ENCODE assay signal across 19 cellular contexts in genomic region chr16:67526149-67526732, GRCh38. TPM values are rescaled to one million over a fixed set of nuclear protein-coding genes. Genes with fewer than 3 reads are reported as not detected.
DNase-seq lines count a peak whose midpoint lies in the region; TF ChIP-seq lines count a peak whose summit lies in the region.
"Had no signal": no experiment of that assay in that cellular context is flagged by ENCODE, and none has a peak within 500 bp of the region (broad histone marks: within the 10 kb centered on the region; RNA-seq: fewer than 3 reads in every experiment).

No MANE protein-coding gene starts in this region.

- POLR2A ChIA-PET in CD4-positive, alpha-beta memory T cell (lab: Charles Lee; ENCODE audit: partially characterized antibody), result interaction anchor here (0.9 to 1.0 kb wide), 3 partner anchors 10 to 11 kb away, joined by 3 to 5 read pairs (median 5); no protein-coding TSS in a partner anchor

- peaks cover 4% of the 10 kb centered on the region; the same call in 1 of the 2 replicates for H3F3A ChIP-seq in MM.1S (ENCODE audit: insufficient read depth, low read length)

- peaks cover 32% of the 10 kb centered on the region for H3K4me1 ChIP-seq in CD4-positive, alpha-beta memory T cell (ENCODE audit: insufficient read depth, low read length)
- peaks cover 13% of the 10 kb centered on the region for H3K4me1 ChIP-seq in MM.1S (ENCODE audit: low read length)

- no peaks in the 10 kb centered on the region for H3K36me3 Mint-ChIP-seq in CD4-positive, alpha-beta memory T cell
- H3K36me3 Mint-ChIP-seq in nephron (ENCODE audit: low read depth), result no peaks in the 10 kb centered on the region
- H3K36me3 Mint-ChIP-seq: activated naive CD8-positive, alpha-beta T cell had no signal

- no peak for DNase-seq in CD4-positive, alpha-beta memory T cell
- DNase-seq in M059J (ENCODE audit: low read depth) (peak; percentile 85), choroid plexus epithelial cell (ENCODE audit: low read depth) (peak; percentile 48), caudate nucleus (lab: John Stamatoyannopoulos, UW) (no peak), lower leg skin (ENCODE audit: low spot score in 2 of 2) (no peak), MM.1S (no peak), RPMI8226 (no peak)
- DNase-seq: activated CD4-positive, CD25-positive, alpha-beta regulatory T cell; activated CD8-positive, alpha-beta memory T cell treated with anti-CD3 and anti-CD28 coated beads, Interleukin-2, amount 50 U/mL, for 4 hours; AML-193; colonic mucosa; left ventricle myocardium inferior; NCI-H187 treated with DMSO at 0.1 percent for 48 hours; NCI-H524 had no signal

- no peak overlapping the region for H3K27ac ChIP-seq in CD4-positive, alpha-beta memory T cell (ENCODE audit: low read depth, low read length)
- H3K27ac ChIP-seq in caudate nucleus (ENCODE audit: low read depth, low read length) (no peak overlapping the region), MM.1S (ENCODE audit: low read length) (no peak overlapping the region)
- H3K27ac ChIP-seq: colonic mucosa, left ventricle myocardium inferior had no signal

- H3K27ac Mint-ChIP-seq in CD4-positive, alpha-beta memory T cell, result peak overlapping the region in 4 of 7 donors; percentile 46 to 77 (median 58)
- H3K27ac Mint-ChIP-seq in nephron, result peak overlapping the region; percentile 45 to 70 (median 57)
- H3K27ac Mint-ChIP-seq: activated naive CD8-positive, alpha-beta T cell had no signal

- peaks cover 6% of the 10 kb centered on the region for H3K27me3 ChIP-seq in CD4-positive, alpha-beta memory T cell (ENCODE audit: insufficient read depth, low read length)
- no peaks in the 10 kb centered on the region for H3K27me3 ChIP-seq in MM.1S (replicated peaks; ENCODE audit: insufficient read depth, low read length)

- no peaks in the 10 kb centered on the region for H3K9me2 ChIP-seq in MM.1S (replicated peaks; ENCODE audit: insufficient read depth, low read length)

- H3K4me2 ChIP-seq in MM.1S (ENCODE audit: low read depth, low read length), result no peak overlapping the region

- H3K4me3 ChIP-seq in CD4-positive, alpha-beta memory T cell (ENCODE audit: low read length in 2 of 2), result no peak overlapping the region
- H3K4me3 ChIP-seq in choroid plexus epithelial cell (ENCODE audit: low read depth, low read length) (no peak overlapping the region), lower leg skin (ENCODE audit: low read depth, poor library complexity, severe bottlenecking) (no peak overlapping the region), MM.1S (ENCODE audit: low read length) (no peak overlapping the region)
- H3K4me3 ChIP-seq: colonic mucosa, GM12878, left ventricle myocardium inferior had no signal

- peaks cover 4 to 11% of the 10 kb centered on the region in 2 donors for H3K27me3 Mint-ChIP-seq in CD4-positive, alpha-beta memory T cell
- peaks cover 13% of the 10 kb centered on the region for H3K27me3 Mint-ChIP-seq in nephron (ENCODE audit: low read depth)

- no peaks in the 10 kb centered on the region for H4K20me1 ChIP-seq in MM.1S (ENCODE audit: insufficient read depth, low read length)

- WGBS in lower leg skin, 2 donors, result 74 to 81% methylated on average over 3 of the region's 3 CpGs

- intact Hi-C loops in CD4-positive, alpha-beta memory T cell (cut with micrococcal nuclease), result no loop called here
- intact Hi-C loops in lower leg skin (cut with DNase I; ENCODE audit: low total_unique reads), result no loop called here

- H3K4me1 Mint-ChIP-seq in CD4-positive, alpha-beta memory T cell, result peaks cover 10 to 37% (median 22%) of the 10 kb centered on the region in 4 donors
- H3K4me1 Mint-ChIP-seq in nephron, result peaks cover 13% of the 10 kb centered on the region

- H3K79me2 ChIP-seq in MM.1S (ENCODE audit: low read length), result peaks cover 21% of the 10 kb centered on the region

- CTCF ChIA-PET in CD4-positive, alpha-beta memory T cell (lab: Charles Lee; ENCODE audit: partially characterized antibody), result interaction anchor here (1.0 to 18.1 kb wide), 5 partner anchors 21 to 289 kb away, joined by 3 to 712 read pairs (median 4); partner anchors contain the start of genes AGRP, ATP6V0D1 and CARMIL2

- TF ChIP-seq CTCF in choroid plexus epithelial cell (conservative IDR thresholded peaks at IDR 0.05; ENCODE audit: low read depth, low read length) (no peak), nephron (IDR thresholded peaks at IDR 0.05; ENCODE audit: unreplicated experiment in 3 of 3) (no peak), lower leg skin (IDR thresholded peaks at IDR 0.05) (no peak), MM.1S (IDR thresholded peaks at IDR 0.05; ENCODE audit: low read length) (no peak)

- H3K9ac ChIP-seq in MM.1S (ENCODE audit: low read length), result no peak overlapping the region

- H2AFZ ChIP-seq in MM.1S (ENCODE audit: low read length), result no peak overlapping the region

- TF ChIP-seq POLR2A in lower leg skin (IDR thresholded peaks at IDR 0.05), result no peak

- H3K4me3 Mint-ChIP-seq in CD4-positive, alpha-beta memory T cell, result peak overlapping the region in 3 of 8 donors; percentile 6 to 26 (median 7)
- H3K4me3 Mint-ChIP-seq in nephron, result peak overlapping the region; percentile 72 to 83 (median 81)

- H3K36me3 ChIP-seq in CD4-positive, alpha-beta memory T cell (ENCODE audit: insufficient read depth, low read length), result no peaks in the 10 kb centered on the region
- H3K36me3 ChIP-seq in MM.1S (replicated peaks; ENCODE audit: insufficient read depth, low read length), result no peaks in the 10 kb centered on the region
- H3K36me3 ChIP-seq: colonic mucosa, left ventricle myocardium inferior had no signal

- H3K9me3 Mint-ChIP-seq in CD4-positive, alpha-beta memory T cell, result no peaks in the 10 kb centered on the region
- no peaks in the 10 kb centered on the region for H3K9me3 Mint-ChIP-seq in nephron

- no peaks in the 10 kb centered on the region for H3K9me3 ChIP-seq in CD4-positive, alpha-beta memory T cell (ENCODE audit: control insufficient read depth in 1 of 2, low read length in 2 of 2)
- H3K9me3 ChIP-seq in MM.1S (replicated peaks; ENCODE audit: insufficient read depth, low read length), result no peaks in the 10 kb centered on the region
- H3K9me3 ChIP-seq: colonic mucosa, left ventricle myocardium inferior had no signal

RNA-seq across cellular contexts. Expression of gene RIPOR1, which starts 2.4 kb away (rescaled TPM):
- total RNA-seq in CD4-positive, alpha-beta memory T cell, result 10 to 100 TPM; 46.8 to 53.8 TPM
- polyA plus RNA-seq in CD4-positive, alpha-beta memory T cell, result 1 to 10 TPM in 1 of 2 donors, under 1 TPM in 1; 0.75 to 7.1 TPM
- total RNA-seq in M059J (2014; rRNA removed; shearing (Covaris generic)), result 16.6 and 34.4 TPM in 2 replicates
- 10 to 100 TPM; 19.3 to 28.6 (median 23.6) TPM for total RNA-seq in lower leg skin

RNA-seq across cellular contexts. Expression of gene CTCF, which starts 36.1 kb away (rescaled TPM):
- 10 to 100 TPM; 69.8 to 72.5 TPM for total RNA-seq in CD4-positive, alpha-beta memory T cell
- polyA plus RNA-seq in CD4-positive, alpha-beta memory T cell, result 10 to 100 TPM; 26.5 to 85.7 TPM
- total RNA-seq in M059J (2014; rRNA removed; shearing (Covaris generic)), result 24.8 and 38.8 TPM in 2 replicates
- 10 to 100 TPM; 41.0 to 49.9 (median 44.2) TPM for total RNA-seq in lower leg skin

RNA-seq across cellular contexts. Expression of gene AGRP, which starts 42.9 kb away (rescaled TPM):
- total RNA-seq in CD4-positive, alpha-beta memory T cell, result not detected
- polyA plus RNA-seq in CD4-positive, alpha-beta memory T cell, result not detected
- not detected in 2 replicates for total RNA-seq in M059J (2014; rRNA removed; shearing (Covaris generic))
- total RNA-seq in lower leg skin, result not detected
- total RNA-seq: colonic mucosa, esophagus mucosa, GM12878, left ventricle myocardium inferior, skeletal muscle tissue had no signal

RNA-seq across cellular contexts. Expression of gene ATP6V0D1, which starts 45.3 kb away (rescaled TPM):
- total RNA-seq in CD4-positive, alpha-beta memory T cell, result 10 to 100 TPM; 42.8 to 49.0 TPM
- 100 to 1,000 TPM in 1 of 2 donors, 10 to 100 TPM in 1; 92.8 to 133 TPM for polyA plus RNA-seq in CD4-positive, alpha-beta memory T cell
- total RNA-seq in M059J (2014; rRNA removed; shearing (Covaris generic)), result 156 and 160 TPM in 2 replicates
- total RNA-seq in lower leg skin, result 100 to 1,000 TPM; 114 to 141 (median 131) TPM

Comparison
In these comparisons a context has a peak if more than half of its experiments do, and no peak if none do; other contexts are left out.
1. DNase-seq: peak in M059J (single experiment) and choroid plexus epithelial cell (single experiment); none in CD4-positive, alpha-beta memory T cell (0 of 5), caudate nucleus (0 of 61), lower leg skin (0 of 2), MM.1S (single experiment) and RPMI8226 (single experiment).